In genomic region chr18:54675076-54675475, GRCh38 we compare ENCODE assay signal across 23 cellular contexts.
"Had no signal": no experiment of that assay in that cellular context is flagged by ENCODE, and none has a peak within 500 bp of the region (broad histone marks: within the 10 kb centered on the region; RNA-seq: fewer than 3 reads in every experiment).

No MANE protein-coding gene starts in this region.

- H3K9me3 Mint-ChIP-seq: activated B cell treated with CpG ODN at 0.5 μM for 24 hours; activated naive CD8-positive, alpha-beta T cell treated with anti-CD3 and anti-CD28 coated beads for 36 hours; activated T-cell treated with anti-CD3 and anti-CD28 coated beads, Interleukin-2, amount 50 U/mL, for 4 hours; immature natural killer cell; natural killer cell treated with Interleukin-12 subunit alpha and Interleukin-12 subunit beta and Interleukin-15 and Interleukin-18, amount 100 ng/mL, for 72 hours had no signal

- H3K9ac ChIP-seq: parathyroid adenoma had no signal

- H3K9me3 ChIP-seq: testis, uterus had no signal

- H3K79me2 ChIP-seq: parathyroid adenoma had no signal

- H3K27ac ChIP-seq: coronary artery, esophagus squamous epithelium, parathyroid adenoma, testis, uterus had no signal

- H3K4me3 Mint-ChIP-seq: activated B cell treated with CpG ODN at 0.5 μM for 24 hours; activated CD4-positive, alpha-beta T cell treated with anti-CD3 and anti-CD28 coated beads for 36 hours; activated naive CD8-positive, alpha-beta T cell treated with anti-CD3 and anti-CD28 coated beads for 36 hours; activated T-cell treated with anti-CD3 and anti-CD28 coated beads, Interleukin-2, amount 50 U/mL, for 4 hours; immature natural killer cell; natural killer cell treated with Interleukin-12 subunit alpha and Interleukin-12 subunit beta and Interleukin-15 and Interleukin-18, amount 100 ng/mL, for 72 hours had no signal

- H3K4me1 ChIP-seq: esophagus squamous epithelium, parathyroid adenoma, testis, uterus had no signal

- H2AFZ ChIP-seq: parathyroid adenoma had no signal

- DNase-seq: activated B cell treated with CpG ODN at 0.5 μM for 24 hours; activated CD4-positive, alpha-beta T cell treated with anti-CD3 and anti-CD28 coated beads for 36 hours; activated CD4-positive, alpha-beta T cell treated with anti-CD3 and anti-CD28 coated beads, Interleukin-2, amount 50 U/mL, for 48 hours; activated CD8-positive, alpha-beta memory T cell treated with anti-CD3 and anti-CD28 coated beads, Interleukin-2, amount 50 U/mL, for 48 hours; activated naive CD4-positive, alpha-beta T cell treated with Interleukin-2 at 50 U/mL for 16 hours; activated naive CD8-positive, alpha-beta T cell treated with anti-CD3 and anti-CD28 coated beads for 36 hours; activated T-cell treated with anti-CD3 and anti-CD28 coated beads, Interleukin-2, amount 50 U/mL, for 4 hours; esophagus squamous epithelium; immature natural killer cell; kidney glomerular epithelial cell; left ventricle myocardium superior; mammary epithelial cell; nucleus accumbens; stimulated activated CD4-positive, alpha-beta T cell treated with anti-CD3 and anti-CD28 coated beads, Interleukin-4, amount 100 ng/mL, for 1 hour; stimulated activated naive CD4-positive, alpha-beta T cell; T-helper 9 cell; testis; trophoblast cell; uterus had no signal

- H3K4me1 Mint-ChIP-seq: activated B cell treated with CpG ODN at 0.5 μM for 24 hours; activated naive CD8-positive, alpha-beta T cell treated with anti-CD3 and anti-CD28 coated beads for 36 hours had no signal

- H3K36me3 ChIP-seq: esophagus squamous epithelium, uterus had no signal

- ATAC-seq: activated CD4-positive, alpha-beta T cell treated with anti-CD3 and anti-CD28 coated beads for 36 hours; activated T-cell treated with anti-CD3 and anti-CD28 coated beads, Interleukin-2, amount 50 U/mL, for 4 hours; left ventricle myocardium superior; natural killer cell treated with Interleukin-12 subunit alpha and Interleukin-12 subunit beta and Interleukin-15 and Interleukin-18, amount 100 ng/mL, for 72 hours; sciatic nerve had no signal

- H3K27ac Mint-ChIP-seq: activated B cell treated with CpG ODN at 0.5 μM for 24 hours; activated CD4-positive, alpha-beta T cell treated with anti-CD3 and anti-CD28 coated beads for 36 hours; activated naive CD8-positive, alpha-beta T cell treated with anti-CD3 and anti-CD28 coated beads for 36 hours; immature natural killer cell; natural killer cell treated with Interleukin-12 subunit alpha and Interleukin-12 subunit beta and Interleukin-15 and Interleukin-18, amount 100 ng/mL, for 72 hours had no signal

- H3K4me3 ChIP-seq: coronary artery, esophagus squamous epithelium, testis, uterus had no signal

- H3K27me3 ChIP-seq: esophagus squamous epithelium, testis, uterus had no signal

- H3K36me3 Mint-ChIP-seq: activated naive CD8-positive, alpha-beta T cell treated with anti-CD3 and anti-CD28 coated beads for 36 hours; immature natural killer cell; natural killer cell treated with Interleukin-12 subunit alpha and Interleukin-12 subunit beta and Interleukin-15 and Interleukin-18, amount 100 ng/mL, for 72 hours had no signal
